In the genomic region with DNA sequence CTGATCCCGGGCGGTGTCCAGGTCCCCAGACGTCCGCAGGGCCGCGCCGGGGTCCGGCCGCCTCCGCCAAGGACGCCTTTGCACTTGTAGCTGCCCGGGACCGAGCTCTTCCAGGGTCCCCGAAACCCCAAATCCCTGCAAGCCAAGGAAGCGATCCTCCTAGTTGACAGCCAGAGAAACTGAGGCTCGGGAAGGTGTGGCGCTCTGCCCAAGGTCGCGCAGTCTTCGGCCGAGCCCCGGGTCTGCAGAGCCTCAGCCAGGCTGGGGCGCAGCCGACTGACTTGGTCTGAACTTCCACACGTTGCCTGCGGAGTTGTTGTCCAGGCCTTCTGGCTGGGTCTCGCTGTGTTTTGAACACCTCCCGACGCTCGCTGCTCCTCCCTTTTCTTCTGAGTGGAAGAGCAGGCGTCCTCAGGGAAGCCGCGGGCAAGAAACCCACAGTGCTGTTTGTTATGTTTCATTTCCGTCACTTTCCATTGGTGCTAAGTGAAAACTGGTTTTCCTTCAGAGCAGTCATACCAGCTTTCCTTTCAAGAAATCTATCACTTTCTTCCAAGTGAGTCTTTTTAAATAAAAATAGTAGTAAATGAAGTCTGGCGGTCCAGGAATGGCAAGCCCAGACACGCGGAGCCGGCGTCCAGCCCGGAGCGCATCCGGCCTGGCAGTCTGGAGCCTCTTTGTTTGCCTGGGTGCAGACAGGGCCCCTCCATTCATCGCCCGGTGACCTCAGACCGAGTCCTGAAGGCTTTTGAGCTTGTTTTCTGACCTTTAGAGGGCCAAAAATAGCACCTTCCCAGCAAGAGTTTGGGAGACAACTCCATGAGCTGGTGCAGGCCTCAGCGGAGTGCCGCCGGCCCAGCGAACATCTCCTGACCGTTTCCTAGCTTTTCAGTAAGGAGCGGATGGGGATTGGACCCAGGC, we compare ENCODE assay signal across 8 cellular contexts. TPM values are rescaled to one million over a fixed set of nuclear protein-coding genes. Genes with fewer than 3 reads are reported as not detected.
DNase-seq lines count a peak whose midpoint lies in the region; ATAC-seq and TF ChIP-seq lines count a peak whose summit lies in the region.

No MANE protein-coding gene starts in this region.

- no peak for TF ChIP-seq EP300 in ovary (IDR thresholded peaks at IDR 0.05)

- peaks cover 22 to 48% of the 10 kb centered on the region in 2 donors for H3K4me1 ChIP-seq in adrenal gland (replicated peaks in 1 of 2)
- peaks cover 23% of the 10 kb centered on the region for H3K4me1 ChIP-seq in cardiac muscle cell (ENCODE audit: low read depth)
- peaks cover 23% of the 10 kb centered on the region for H3K4me1 ChIP-seq in ovary (ENCODE audit: insufficient read depth)

- H3K4me3 ChIP-seq in adrenal gland (peak overlapping the region; percentile 32 to 98 (median 62)), cardiac muscle cell (peak overlapping the region; percentile 54), ovary (peak overlapping the region; percentile 70)

- TF ChIP-seq POLR2A in adrenal gland (IDR thresholded peaks at IDR 0.05) (peak in 1 of 2 donors; percentile 53), ovary (IDR thresholded peaks at IDR 0.05) (no peak)

- H3K36me3 ChIP-seq in adrenal gland (replicated peaks in 1 of 2), result no peaks in the 10 kb centered on the region
- H3K36me3 ChIP-seq in cardiac muscle cell, result no peaks in the 10 kb centered on the region
- no peaks in the 10 kb centered on the region for H3K36me3 ChIP-seq in ovary

- peaks cover 4% of the 10 kb centered on the region for H3K27me3 Mint-ChIP-seq in activated CD8-positive, alpha-beta memory T cell treated with anti-CD3 and anti-CD28 coated beads, Interleukin-2, amount 10 ng/mL, durations not matched to agents 7 days and 5 days

- H3K9me3 Mint-ChIP-seq in activated CD8-positive, alpha-beta memory T cell treated with anti-CD3 and anti-CD28 coated beads, Interleukin-2, amount 10 ng/mL, durations not matched to agents 7 days and 5 days (ENCODE audit: low read depth), result no peaks in the 10 kb centered on the region

- intact Hi-C loops in adrenal gland (cut with DNase I) (no loop called here), ovary (cut with DNase I) (no loop called here)

- H3K9me3 ChIP-seq in adrenal gland (replicated peaks in 1 of 3) (no peaks in the 10 kb centered on the region), cardiac muscle cell (ENCODE audit: low read depth) (no peaks in the 10 kb centered on the region), ovary (no peaks in the 10 kb centered on the region)

- peak overlapping the region; percentile 77 for H3K4me3 Mint-ChIP-seq in activated CD8-positive, alpha-beta memory T cell treated with anti-CD3 and anti-CD28 coated beads, Interleukin-2, amount 10 ng/mL, durations not matched to agents 7 days and 5 days

- H3K4me1 Mint-ChIP-seq in activated CD8-positive, alpha-beta memory T cell treated with anti-CD3 and anti-CD28 coated beads, Interleukin-2, amount 10 ng/mL, durations not matched to agents 7 days and 5 days, result peaks cover 12% of the 10 kb centered on the region

- H3K27me3 ChIP-seq in adrenal gland, result no peaks in the 10 kb centered on the region
- H3K27me3 ChIP-seq in cardiac muscle cell, result no peaks in the 10 kb centered on the region
- no peaks in the 10 kb centered on the region for H3K27me3 ChIP-seq in ovary

- peak overlapping the region; percentile 66 to 95 (median 87) for H3K27ac ChIP-seq in adrenal gland
- peak overlapping the region; percentile 71 for H3K27ac ChIP-seq in cardiac muscle cell
- H3K27ac ChIP-seq in ovary, result peak overlapping the region; percentile 70 to 92

- CTCF ChIA-PET in activated CD8-positive, alpha-beta memory T cell treated with anti-CD3 and anti-CD28 coated beads, Interleukin-2, amount 10 ng/mL, durations not matched to agents 7 days and 5 days (lab: Charles Lee), result interaction anchor here (0.7 to 1.6 kb wide), 3 partner anchors 8 to 157 kb away, joined by 3 to 4 read pairs (median 4); no protein-coding TSS in a partner anchor

- TF ChIP-seq CTCF in adrenal gland (IDR thresholded peaks at IDR 0.05) (no peak), cardiac muscle cell (IDR thresholded peaks at IDR 0.05; ENCODE audit: low read depth, low read length) (no peak), ovary (IDR thresholded peaks at IDR 0.05) (no peak)

- ATAC-seq in activated CD8-positive, alpha-beta memory T cell treated with anti-CD3 and anti-CD28 coated beads, Interleukin-2, amount 10 ng/mL, durations not matched to agents 7 days and 5 days, result peak; percentile 5
- peak; percentile 30 for ATAC-seq in HG02571 (IDR thresholded peaks at IDR 0.05; ENCODE audit: unreplicated experiment)
- ATAC-seq in GM21360 (IDR thresholded peaks at IDR 0.05; ENCODE audit: unreplicated experiment), result no peak

- no peak overlapping the region for H3K27ac Mint-ChIP-seq in activated CD8-positive, alpha-beta memory T cell treated with anti-CD3 and anti-CD28 coated beads, Interleukin-2, amount 10 ng/mL, durations not matched to agents 7 days and 5 days

- no peaks in the 10 kb centered on the region for H3K36me3 Mint-ChIP-seq in activated CD8-positive, alpha-beta memory T cell treated with anti-CD3 and anti-CD28 coated beads, Interleukin-2, amount 10 ng/mL, durations not matched to agents 7 days and 5 days

- no peak for DNase-seq in activated CD8-positive, alpha-beta memory T cell treated with anti-CD3 and anti-CD28 coated beads, Interleukin-2, amount 10 ng/mL, durations not matched to agents 7 days and 5 days
- DNase-seq in activated CD8-positive, alpha-beta memory T cell treated with anti-CD3 and anti-CD28 coated beads for 24 hours, result no peak
- DNase-seq in NCI-H446 treated with DMSO at 0.1 percent for 48 hours (lab: John Stamatoyannopoulos, UW) (peak; percentile 16), adrenal gland (peak; percentile 53 to 78 (median 66)), cardiac muscle cell (ENCODE audit: low read depth in 1 of 2, low spot score in 1 of 2) (peak; percentile 68 to 82), ovary (peak; percentile 54 to 79 (median 66))

- 6 to 15% (median 10%) methylated on average over 18 to 51 of the region's 51 CpGs for WGBS in adrenal gland, 4 donors
- WGBS in ovary, 3 donors, result 1 to 3% (median 2%) methylated on average over 37 to 51 of the region's 51 CpGs

RNA-seq across cellular contexts. Expression of a gene that starts 0.7 kb away (rescaled TPM):
- 1 to 10 TPM; 2.4 to 3.5 TPM for total RNA-seq in activated CD8-positive, alpha-beta memory T cell treated with anti-CD3 and anti-CD28 coated beads, Interleukin-2, amount 10 ng/mL, durations not matched to agents 7 days and 5 days
- 100 to 1,000 TPM in 7 of 8 donors, 10 to 100 TPM in 1; 90.0 to 207 (median 128) TPM for total RNA-seq in adrenal gland
- polyA plus RNA-seq in adrenal gland, result 100 to 1,000 TPM in 1 of 3 donors, 10 to 100 TPM in 2; 74.9 to 207 (median 75.5) TPM
- total RNA-seq in cardiac muscle cell, result 64.2 and 69.6 TPM in 2 replicates
- polyA plus RNA-seq in cardiac muscle cell, result 101 and 144 TPM in 2 replicates
- 100 to 1,000 TPM in 5 of 7 donors, 10 to 100 TPM in 2; 61.5 to 135 (median 120) TPM for total RNA-seq in ovary
- polyA plus RNA-seq in ovary, result 100 to 1,000 TPM in 1 of 2 donors, 10 to 100 TPM in 1; 94.4 to 148 TPM

RNA-seq across cellular contexts. Expression of a gene that starts 32.5 kb away (rescaled TPM):
- total RNA-seq in activated CD8-positive, alpha-beta memory T cell treated with anti-CD3 and anti-CD28 coated beads, Interleukin-2, amount 10 ng/mL, durations not matched to agents 7 days and 5 days, result 100 to 1,000 TPM; 107 to 123 TPM
- total RNA-seq in adrenal gland (1 to 10 TPM; 1.4 to 6.0 (median 3.1) TPM), cardiac muscle cell (16.1 and 58.2 TPM in 2 replicates), ovary (1 to 10 TPM; 2.2 to 10.0 (median 3.5) TPM)
- polyA plus RNA-seq in adrenal gland (1 to 10 TPM; 1.1 to 5.8 (median 1.3) TPM), cardiac muscle cell (28.8 and 97.3 TPM in 2 replicates), ovary (1 to 10 TPM; 2.5 to 3.2 TPM)

RNA-seq across cellular contexts. Expression of a gene that starts 33.0 kb away (rescaled TPM):
- 10 to 100 TPM; 60.0 to 82.4 TPM for total RNA-seq in activated CD8-positive, alpha-beta memory T cell treated with anti-CD3 and anti-CD28 coated beads, Interleukin-2, amount 10 ng/mL, durations not matched to agents 7 days and 5 days
- total RNA-seq in adrenal gland (10 to 100 TPM; 28.7 to 36.2 (median 32.8) TPM), cardiac muscle cell (39.5 and 46.4 TPM in 2 replicates), ovary (10 to 100 TPM; 23.8 to 41.5 (median 31.8) TPM)
- polyA plus RNA-seq in adrenal gland (10 to 100 TPM in 1 of 3 donors, 1 to 10 TPM in 2; 5.1 to 48.3 (median 8.2) TPM), cardiac muscle cell (34.9 and 46.8 TPM in 2 replicates), ovary (10 to 100 TPM; 15.5 to 40.7 TPM)

RNA-seq across cellular contexts. Expression of a gene that starts 52.6 kb away (rescaled TPM):
- total RNA-seq in activated CD8-positive, alpha-beta memory T cell treated with anti-CD3 and anti-CD28 coated beads, Interleukin-2, amount 10 ng/mL, durations not matched to agents 7 days and 5 days, result 10 to 100 TPM; 10.9 to 21.8 TPM
- 1 to 10 TPM in 7 of 8 donors, under 1 TPM in 1; 0.87 to 4.7 (median 1.6) TPM for total RNA-seq in adrenal gland
- under 1 TPM; 0.37 to 0.97 (median 0.73) TPM for polyA plus RNA-seq in adrenal gland
- 0.07 and 0.12 TPM in 2 replicates for total RNA-seq in cardiac muscle cell
- polyA plus RNA-seq in cardiac muscle cell, result not detected in 2 replicates
- 1 to 10 TPM; 1.0 to 6.9 (median 2.5) TPM for total RNA-seq in ovary
- 1 to 10 TPM; 1.2 to 3.1 TPM for polyA plus RNA-seq in ovary

Comparison
In these comparisons a context has a peak if more than half of its experiments do, and no peak if none do; other contexts are left out.
1. DNase-seq: peak in NCI-H446 treated with DMSO at 0.1 percent for 48 hours (single experiment), adrenal gland (7 of 7), cardiac muscle cell (2 of 2) and ovary (5 of 5); none in activated CD8-positive, alpha-beta memory T cell treated with anti-CD3 and anti-CD28 coated beads, Interleukin-2, amount 10 ng/mL, durations not matched to agents 7 days and 5 days (single experiment) and activated CD8-positive, alpha-beta memory T cell treated with anti-CD3 and anti-CD28 coated beads for 24 hours (single experiment).
2. RNA of a gene that starts 0.7 kb away (total RNA-seq): 90.0 to 207 TPM in adrenal gland, 61.5 to 135 TPM in ovary and 64.2 to 69.6 TPM in cardiac muscle cell; 2.4 to 3.5 TPM in activated CD8-positive, alpha-beta memory T cell treated with anti-CD3 and anti-CD28 coated beads, Interleukin-2, amount 10 ng/mL, durations not matched to agents 7 days and 5 days; every median in the first group is over 10 times any median in the second.
3. Peak in every context shown above with its lines, with median percentiles within 50 percentile points of each other: H3K27ac ChIP-seq and H3K4me3 ChIP-seq.